In genomic region chr6:161941565-161941964, GRCh38 we compare ENCODE assay signal across 27 cellular contexts.
DNase-seq lines count a peak whose midpoint lies in the region; ATAC-seq and FAIRE-seq lines count a peak whose summit lies in the region.
"Had no signal": no experiment of that assay in that cellular context is flagged by ENCODE, and none has a peak within 500 bp of the region (broad histone marks: within the 10 kb centered on the region; RNA-seq: fewer than 3 reads in every experiment).

No MANE protein-coding gene starts in this region.

- H3K27me3 Mint-ChIP-seq in naive thymus-derived CD8-positive, alpha-beta T cell = no peaks in the 10 kb centered on the region
- no peaks in the 10 kb centered on the region for H3K27me3 Mint-ChIP-seq in activated naive CD8-positive, alpha-beta T cell treated with anti-CD3 and anti-CD28 coated beads, Interleukin-2, amount 50 U/mL, for 24 hours
- H3K27me3 Mint-ChIP-seq: B cell; CD4-positive, alpha-beta memory T cell; CD4-positive, CD25-positive, alpha-beta regulatory T cell; CD8-positive, alpha-beta memory T cell had no signal

- POLR2A ChIA-PET in naive thymus-derived CD8-positive, alpha-beta T cell (lab: Charles Lee) = no interaction called here

- H3K4me1 Mint-ChIP-seq in naive thymus-derived CD8-positive, alpha-beta T cell = no peaks in the 10 kb centered on the region
- H3K4me1 Mint-ChIP-seq in activated naive CD8-positive, alpha-beta T cell treated with anti-CD3 and anti-CD28 coated beads, Interleukin-2, amount 50 U/mL, for 24 hours = no peaks in the 10 kb centered on the region
- H3K4me1 Mint-ChIP-seq: B cell; CD14-positive monocyte; CD4-positive, alpha-beta memory T cell; CD4-positive, CD25-positive, alpha-beta regulatory T cell; CD8-positive, alpha-beta memory T cell had no signal

- H3K27ac Mint-ChIP-seq in naive thymus-derived CD8-positive, alpha-beta T cell = no peak overlapping the region
- H3K27ac Mint-ChIP-seq in activated naive CD8-positive, alpha-beta T cell treated with anti-CD3 and anti-CD28 coated beads, Interleukin-2, amount 50 U/mL, for 24 hours = no peak overlapping the region
- H3K27ac Mint-ChIP-seq: B cell; CD14-positive monocyte; CD4-positive, alpha-beta memory T cell; CD4-positive, CD25-positive, alpha-beta regulatory T cell; CD8-positive, alpha-beta memory T cell had no signal

- 0 out of 2 replicates have a peak overlapping the region, but pooled peaks have one; percentile 14 for H3K4me2 ChIP-seq in BLaER1
- H3K4me2 ChIP-seq: A549 had no signal

- H3K4me1 ChIP-seq in BLaER1 = peaks cover 19% of the 10 kb centered on the region
- no peaks in the 10 kb centered on the region for H3K4me1 ChIP-seq in small intestine (ENCODE audit: control insufficient read depth in 2 of 2, insufficient read depth in 1 of 2, low read depth in 1 of 2, low read length in 1 of 2)
- H3K4me1 ChIP-seq: A549 had no signal

- WGBS in small intestine, 3 donors = 56 to 78% (median 57%) methylated on average over 3 of the region's 3 CpGs

- H3K4me3 Mint-ChIP-seq in naive thymus-derived CD8-positive, alpha-beta T cell = no peak overlapping the region
- H3K4me3 Mint-ChIP-seq in activated naive CD8-positive, alpha-beta T cell treated with anti-CD3 and anti-CD28 coated beads, Interleukin-2, amount 50 U/mL, for 24 hours = no peak overlapping the region
- H3K4me3 Mint-ChIP-seq: B cell; CD14-positive monocyte; CD4-positive, alpha-beta memory T cell; CD4-positive, CD25-positive, alpha-beta regulatory T cell; CD8-positive, alpha-beta memory T cell had no signal

- DNase-seq in NCI-H69 (lab: John Stamatoyannopoulos, UW) (peak; percentile 22), left colon (peak in 1 of 2 donors; percentile 14), small intestine (peak; percentile 30), GDM1 (lab: John Stamatoyannopoulos, UW) (no peak), NCI-H82 (lab: John Stamatoyannopoulos, UW) (no peak)
- DNase-seq in naive thymus-derived CD8-positive, alpha-beta T cell = no peak
- DNase-seq in activated naive CD8-positive, alpha-beta T cell treated with anti-CD3 and anti-CD28 coated beads, Interleukin-2, amount 50 U/mL, for 24 hours = no peak
- DNase-seq: AML-193; C1 segment of cervical spinal cord; CD4-positive, alpha-beta memory T cell; CD4-positive, CD25-positive, alpha-beta regulatory T cell; CD8-positive, alpha-beta memory T cell; COR-L47; DMS 273 treated with DMSO at 0.1 percent for 48 hours; DMS153; DMS53; DMS79; DND-41; EL; GF-D8 had no signal

- intact Hi-C loops in left colon (cut with DNase I, micrococcal nuclease) = no loop called here

- H3K27me3 ChIP-seq in BLaER1 (no peaks in the 10 kb centered on the region), small intestine (ENCODE audit: control insufficient read depth in 2 of 2, insufficient read depth in 2 of 2, low read length in 2 of 2) (no peaks in the 10 kb centered on the region)

- H3K36me3 ChIP-seq in BLaER1 (no peaks in the 10 kb centered on the region), small intestine (ENCODE audit: control insufficient read depth in 2 of 2, insufficient read depth in 2 of 2, low read length in 2 of 2) (no peaks in the 10 kb centered on the region)

- H3K9me3 Mint-ChIP-seq in naive thymus-derived CD8-positive, alpha-beta T cell = peaks cover 0 to 12% (median 0%) of the 10 kb centered on the region in 9 donors
- H3K9me3 Mint-ChIP-seq in activated naive CD8-positive, alpha-beta T cell treated with anti-CD3 and anti-CD28 coated beads, Interleukin-2, amount 50 U/mL, for 24 hours = no peaks in the 10 kb centered on the region

- no peaks in the 10 kb centered on the region for H4K20me1 ChIP-seq in BLaER1

- H3K27ac ChIP-seq in BLaER1 (no peak overlapping the region), small intestine (ENCODE audit: low read depth in 1 of 2, low read length in 1 of 2) (no peak overlapping the region)
- H3K27ac ChIP-seq: 22Rv1, A549 had no signal

- no peak overlapping the region for H3K9ac ChIP-seq in BLaER1

- no peak overlapping the region for H3K4me3 ChIP-seq in BLaER1
- H3K4me3 ChIP-seq in small intestine (ENCODE audit: low read depth in 1 of 2, low read length in 2 of 2) = no peak overlapping the region
- H3K4me3 ChIP-seq: A549 had no signal

- peak; percentile 59 for ATAC-seq in left colon
- no peak for ATAC-seq in naive thymus-derived CD8-positive, alpha-beta T cell
- ATAC-seq in activated naive CD8-positive, alpha-beta T cell treated with anti-CD3 and anti-CD28 coated beads, Interleukin-2, amount 50 U/mL, for 24 hours = no peak
- ATAC-seq: A549 had no signal

- no peak for FAIRE-seq in small intestine (lab: Jason Lieb, UNC)
- FAIRE-seq: A549, GM12891, GM19239 had no signal

- peaks cover 0 to 7% (median 6%) of the 10 kb centered on the region in 3 donors for H3K36me3 Mint-ChIP-seq in naive thymus-derived CD8-positive, alpha-beta T cell
- H3K36me3 Mint-ChIP-seq in activated naive CD8-positive, alpha-beta T cell treated with anti-CD3 and anti-CD28 coated beads, Interleukin-2, amount 50 U/mL, for 24 hours (ENCODE audit: low read depth) = peaks cover 3% of the 10 kb centered on the region
- H3K36me3 Mint-ChIP-seq: CD14-positive monocyte; CD4-positive, alpha-beta memory T cell; CD4-positive, CD25-positive, alpha-beta regulatory T cell; CD8-positive, alpha-beta memory T cell had no signal

- H3K9me3 ChIP-seq in BLaER1 (0 out of 2 replicates have a peak, but pooled peaks cover 9% of the 10 kb centered on the region), small intestine (ENCODE audit: control insufficient read depth, low read depth) (no peaks in the 10 kb centered on the region)
- H3K9me3 ChIP-seq: A549 had no signal

Comparison
In these comparisons a context has a peak if more than half of its experiments do, and no peak if none do; other contexts are left out.
1. DNase-seq: peak in NCI-H69 (single experiment) and small intestine (single experiment); none in naive thymus-derived CD8-positive, alpha-beta T cell (0 of 10), GDM1 (single experiment), NCI-H82 (single experiment) and activated naive CD8-positive, alpha-beta T cell treated with anti-CD3 and anti-CD28 coated beads, Interleukin-2, amount 50 U/mL, for 24 hours (single experiment).